17 cellular contexts compared by ENCODE assay signal in the genomic region with DNA sequence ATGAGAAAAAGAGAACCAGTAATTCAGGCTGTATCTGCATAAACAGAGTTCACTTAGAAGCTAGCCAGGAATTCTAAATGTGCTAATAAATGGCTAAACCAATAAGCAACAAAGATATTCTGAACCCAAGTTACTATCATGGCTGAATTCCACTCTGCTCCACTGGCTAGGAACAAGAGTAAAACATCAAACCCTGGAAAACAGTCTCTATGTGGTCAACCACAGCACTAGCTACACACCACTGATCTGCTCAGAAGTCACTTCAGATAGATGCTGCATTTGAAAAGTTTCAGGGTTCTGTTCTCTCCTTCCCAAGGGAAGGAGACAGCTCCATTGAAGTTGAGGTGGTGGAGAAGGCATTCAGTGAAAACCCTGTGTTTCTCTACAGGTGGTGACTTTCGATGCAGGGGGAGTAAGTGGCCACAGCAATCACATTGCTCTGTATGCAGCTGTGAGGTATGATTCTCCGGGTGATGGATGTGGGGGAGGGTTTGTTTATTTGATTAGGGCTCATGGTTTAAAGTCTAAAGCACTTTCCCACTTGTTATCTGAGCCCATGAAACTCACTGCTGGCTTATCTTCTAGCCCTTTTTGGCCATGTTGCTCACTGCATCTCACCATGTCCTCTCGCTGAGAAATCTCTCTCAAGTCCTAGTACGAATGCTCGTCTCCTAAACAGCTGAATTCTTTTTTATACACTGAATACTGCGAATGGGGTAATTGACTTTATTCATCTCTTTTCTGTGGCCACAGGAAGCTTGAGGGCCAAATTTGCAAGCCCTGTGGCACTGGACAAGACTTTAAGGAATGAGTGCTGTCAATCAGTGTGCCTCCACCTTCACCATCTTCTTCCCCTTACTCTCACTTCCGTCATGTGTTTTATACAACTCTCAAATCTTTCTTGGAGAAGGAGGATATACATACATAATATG. TPM values are rescaled to one million over a fixed set of nuclear protein-coding genes. Genes with fewer than 3 reads are reported as not detected.
A peak's percentile ranks its signal among the peaks of the same experiment; 100 is the strongest.
DNase-seq lines count a peak whose midpoint lies in the region; ATAC-seq, FAIRE-seq and TF ChIP-seq lines count a peak whose summit lies in the region.
"Had no signal": no experiment of that assay in that cellular context is flagged by ENCODE, and none has a peak within 500 bp of the region (broad histone marks: within the 10 kb centered on the region; RNA-seq: fewer than 3 reads in every experiment).

No MANE protein-coding gene starts in this region.

- no peaks in the 10 kb centered on the region for H3K27me3 Mint-ChIP-seq in activated naive CD4-positive, alpha-beta T cell treated with anti-CD3 and anti-CD28 coated beads, Interleukin-2, amount 50 U/mL, for 24 hours
- no peaks in the 10 kb centered on the region for H3K27me3 Mint-ChIP-seq in activated naive CD4-positive, alpha-beta T cell treated with anti-CD3 and anti-CD28 coated beads for 36 hours (ENCODE audit: low read depth)
- H3K27me3 Mint-ChIP-seq in astrocyte (ENCODE audit: low read depth, unreplicated experiment): no peaks in the 10 kb centered on the region
- H3K27me3 Mint-ChIP-seq: dendritic cell treated with granulocyte-macrophage colony-stimulating factor and Interleukin-4, amounts not matched to agents 40 ng/mL and 50 ng/mL, for 4 days had no signal

- no peak overlapping the region for H3K27ac ChIP-seq in astrocyte (ENCODE audit: low read depth, low read length)
- H3K27ac ChIP-seq: esophagus squamous epithelium, GM23248, heart right ventricle, psoas muscle had no signal

- no peak overlapping the region for H3K4me3 ChIP-seq in astrocyte (ENCODE audit: insufficient read depth, low read depth, low read length)
- H3K4me3 ChIP-seq: esophagus squamous epithelium, GM23248, heart right ventricle, psoas muscle had no signal

- H3K9me3 ChIP-seq in astrocyte (ENCODE audit: insufficient read depth, low read depth, low read length): no peaks in the 10 kb centered on the region
- H3K9me3 ChIP-seq: esophagus squamous epithelium, heart right ventricle, psoas muscle had no signal

- no peaks in the 10 kb centered on the region for H3K4me1 ChIP-seq in astrocyte (ENCODE audit: insufficient read depth, low read length)
- H3K4me1 ChIP-seq: esophagus squamous epithelium, heart right ventricle, psoas muscle had no signal

- H3K27me3 ChIP-seq in astrocyte (ENCODE audit: insufficient read depth, low read length): no peaks in the 10 kb centered on the region
- H3K27me3 ChIP-seq: esophagus squamous epithelium, heart right ventricle had no signal

- ATAC-seq in HG03521 (IDR thresholded peaks at IDR 0.05; ENCODE audit: unreplicated experiment): no peak
- no peak for ATAC-seq in HG02798 (IDR thresholded peaks at IDR 0.05; ENCODE audit: poor library complexity, unreplicated experiment)
- ATAC-seq: heart right ventricle, psoas muscle had no signal

- intact Hi-C loops in activated naive CD4-positive, alpha-beta T cell treated with anti-CD3 and anti-CD28 coated beads for 36 hours (cut with micrococcal nuclease): no loop called here

- no peak for TF ChIP-seq CTCF in astrocyte (IDR thresholded peaks at IDR 0.05; ENCODE audit: insufficient read depth, low read depth, low read length)

- H3K4me3 Mint-ChIP-seq in activated naive CD4-positive, alpha-beta T cell treated with anti-CD3 and anti-CD28 coated beads, Interleukin-2, amount 50 U/mL, for 24 hours: no peak overlapping the region
- H3K4me3 Mint-ChIP-seq in activated naive CD4-positive, alpha-beta T cell treated with anti-CD3 and anti-CD28 coated beads for 36 hours: no peak overlapping the region
- H3K4me3 Mint-ChIP-seq in astrocyte (ENCODE audit: unreplicated experiment): no peak overlapping the region
- H3K4me3 Mint-ChIP-seq: dendritic cell treated with granulocyte-macrophage colony-stimulating factor and Interleukin-4, amounts not matched to agents 40 ng/mL and 50 ng/mL, for 4 days had no signal

- H3K79me2 ChIP-seq in astrocyte (ENCODE audit: insufficient read depth, low read length): no peaks in the 10 kb centered on the region

- no peaks in the 10 kb centered on the region for H3K9me3 Mint-ChIP-seq in activated naive CD4-positive, alpha-beta T cell treated with anti-CD3 and anti-CD28 coated beads, Interleukin-2, amount 50 U/mL, for 24 hours
- H3K9me3 Mint-ChIP-seq in activated naive CD4-positive, alpha-beta T cell treated with anti-CD3 and anti-CD28 coated beads for 36 hours: no peaks in the 10 kb centered on the region
- H3K9me3 Mint-ChIP-seq in astrocyte (ENCODE audit: unreplicated experiment): no peaks in the 10 kb centered on the region
- H3K9me3 Mint-ChIP-seq: dendritic cell treated with granulocyte-macrophage colony-stimulating factor and Interleukin-4, amounts not matched to agents 40 ng/mL and 50 ng/mL, for 4 days had no signal

- H3K4me1 Mint-ChIP-seq in activated naive CD4-positive, alpha-beta T cell treated with anti-CD3 and anti-CD28 coated beads, Interleukin-2, amount 50 U/mL, for 24 hours: peaks cover 11% of the 10 kb centered on the region
- peaks cover 8% of the 10 kb centered on the region for H3K4me1 Mint-ChIP-seq in activated naive CD4-positive, alpha-beta T cell treated with anti-CD3 and anti-CD28 coated beads for 36 hours (ENCODE audit: low read depth)
- H3K4me1 Mint-ChIP-seq in astrocyte (ENCODE audit: low read depth, unreplicated experiment): no peaks in the 10 kb centered on the region

- CTCF ChIA-PET in activated naive CD4-positive, alpha-beta T cell treated with anti-CD3 and anti-CD28 coated beads for 36 hours (lab: Charles Lee): interaction anchor here (0.9 to 1.5 kb wide), 2 partner anchors 13 to 68 kb away, joined by 3 read pairs; no protein-coding TSS in a partner anchor

- H2AFZ ChIP-seq in astrocyte (ENCODE audit: low read depth, low read length): no peak overlapping the region
- H2AFZ ChIP-seq: GM23248 had no signal

- DNase-seq in activated naive CD4-positive, alpha-beta T cell treated with anti-CD3 and anti-CD28 coated beads for 36 hours: no peak
- DNase-seq in astrocyte (ENCODE audit: low read depth) (peak; percentile 64), left kidney (ENCODE audit: low read depth, low spot score) (peak; percentile 44), cortex of kidney (lab: John Stamatoyannopoulos, UW) (no peak), NOMO-1 treated with DMSO at 0.1 percent for 48 hours (lab: John Stamatoyannopoulos, UW; ENCODE audit: unreplicated experiment) (no peak)
- DNase-seq: amygdala, esophagus squamous epithelium, heart right ventricle, NCI-H2081, psoas muscle, SHP77 treated with DMSO at 0.1 percent for 48 hours, substantia nigra had no signal

- H3K27ac Mint-ChIP-seq in activated naive CD4-positive, alpha-beta T cell treated with anti-CD3 and anti-CD28 coated beads, Interleukin-2, amount 50 U/mL, for 24 hours: peak overlapping the region; percentile 55
- H3K27ac Mint-ChIP-seq in activated naive CD4-positive, alpha-beta T cell treated with anti-CD3 and anti-CD28 coated beads for 36 hours: no peak overlapping the region
- no peak overlapping the region for H3K27ac Mint-ChIP-seq in astrocyte (ENCODE audit: unreplicated experiment)
- H3K27ac Mint-ChIP-seq: dendritic cell treated with granulocyte-macrophage colony-stimulating factor and Interleukin-4, amounts not matched to agents 40 ng/mL and 50 ng/mL, for 4 days had no signal

- no peak overlapping the region for H3K9ac ChIP-seq in astrocyte (ENCODE audit: low read length)
- H3K9ac ChIP-seq: GM23248 had no signal

- no peak for FAIRE-seq in astrocyte (lab: Jason Lieb, UNC)

- no peak overlapping the region for H3K4me2 ChIP-seq in astrocyte (ENCODE audit: low read length)

- peaks cover 6% of the 10 kb centered on the region for H3K36me3 ChIP-seq in astrocyte (ENCODE audit: insufficient read depth, low read length)

- peaks cover 13% of the 10 kb centered on the region for H3K36me3 Mint-ChIP-seq in activated naive CD4-positive, alpha-beta T cell treated with anti-CD3 and anti-CD28 coated beads, Interleukin-2, amount 50 U/mL, for 24 hours
- H3K36me3 Mint-ChIP-seq in activated naive CD4-positive, alpha-beta T cell treated with anti-CD3 and anti-CD28 coated beads for 36 hours (ENCODE audit: low read depth): peaks cover 14% of the 10 kb centered on the region
- H3K36me3 Mint-ChIP-seq in astrocyte (ENCODE audit: low read depth, unreplicated experiment): peaks cover 14% of the 10 kb centered on the region

- H4K20me1 ChIP-seq in astrocyte (ENCODE audit: insufficient read depth, low read length): no peaks in the 10 kb centered on the region

RNA-seq across cellular contexts. Expression of a gene that starts 39.8 kb away (rescaled TPM):
- total RNA-seq in activated naive CD4-positive, alpha-beta T cell treated with anti-CD3 and anti-CD28 coated beads for 36 hours: 100 to 1,000 TPM; 117 to 121 TPM
- 25.1 and 38.8 TPM in 2 replicates for total RNA-seq in astrocyte

Comparison
In these comparisons a context has a peak if more than half of its experiments do, and no peak if none do; other contexts are left out.
1. DNase-seq: peak in astrocyte (single experiment) and left kidney (single experiment); none in activated naive CD4-positive, alpha-beta T cell treated with anti-CD3 and anti-CD28 coated beads for 36 hours (single experiment), cortex of kidney (single experiment) and NOMO-1 treated with DMSO at 0.1 percent for 48 hours (single experiment).